ENCODE assay signal across 9 cellular contexts in genomic region chr5:57316798-57317327, GRCh38.
DNase-seq lines count a peak whose midpoint lies in the region; ATAC-seq and TF ChIP-seq lines count a peak whose summit lies in the region.
"Had no signal": no experiment of that assay in that cellular context is flagged by ENCODE, and none has a peak within 500 bp of the region (broad histone marks: within the 10 kb centered on the region; RNA-seq: fewer than 3 reads in every experiment).

No MANE protein-coding gene starts in this region.

- ATAC-seq in left lobe of liver: peak; percentile 38
- no peak for ATAC-seq in HG03175 (IDR thresholded peaks at IDR 0.05; ENCODE audit: unreplicated experiment)
- ATAC-seq in HG02759 (IDR thresholded peaks at IDR 0.05; ENCODE audit: unreplicated experiment): no peak

- no peaks in the 10 kb centered on the region for H3K79me2 ChIP-seq in ACC112 (ENCODE audit: control insufficient read depth, insufficient read depth, low read length, unreplicated experiment)

- H3K4me1 ChIP-seq in ACC112 (ENCODE audit: control insufficient read depth, insufficient read depth, low read length, unreplicated experiment): peaks cover 10% of the 10 kb centered on the region
- no peaks in the 10 kb centered on the region for H3K4me1 ChIP-seq in thyroid gland

- 62 to 74% methylated on average over 3 of the region's 3 CpGs for WGBS in thyroid gland, 2 donors

- H3K9me3 ChIP-seq in thyroid gland: no peaks in the 10 kb centered on the region

- no peak overlapping the region for H2AFZ ChIP-seq in ACC112 (ENCODE audit: low read length, unreplicated experiment)

- TF ChIP-seq CTCF in WI38 (IDR thresholded peaks at IDR 0.05; ENCODE audit: low read depth, low read length): no peak
- no peak for TF ChIP-seq CTCF in thyroid gland (IDR thresholded peaks at IDR 0.05)

- H3K4me3 ChIP-seq in ACC112 (ENCODE audit: low read depth, low read length): no peak overlapping the region
- H3K4me3 ChIP-seq in WI38 (ENCODE audit: low read depth, low read length): peak overlapping the region; percentile 47
- no peak overlapping the region for H3K4me3 ChIP-seq in thyroid gland (replicated peaks in 1 of 3)

- H3K27me3 ChIP-seq in ACC112 (ENCODE audit: insufficient read depth, low read length): no peaks in the 10 kb centered on the region
- no peaks in the 10 kb centered on the region for H3K27me3 ChIP-seq in thyroid gland

- peak; percentile 100 for DNase-seq in H4 (ENCODE audit: low spot score)
- no peak for DNase-seq in left lobe of liver (ENCODE audit: low spot score)
- no peak for DNase-seq in thyroid gland
- DNase-seq in NCI-H2171 (lab: John Stamatoyannopoulos, UW): no peak
- DNase-seq: naive B cell had no signal

- TF ChIP-seq POLR2A in thyroid gland (IDR thresholded peaks at IDR 0.05): no peak

- H3K36me3 ChIP-seq in ACC112 (ENCODE audit: insufficient read depth, low read length) (no peaks in the 10 kb centered on the region), thyroid gland (no peaks in the 10 kb centered on the region)

- intact Hi-C loops in thyroid gland (cut with DNase I): no loop called here

- peak overlapping the region; percentile 56 for H3K27ac ChIP-seq in ACC112 (ENCODE audit: low read depth, low read length)
- no peak overlapping the region for H3K27ac ChIP-seq in thyroid gland
